8 cellular contexts compared by ENCODE assay signal in the genomic region with DNA sequence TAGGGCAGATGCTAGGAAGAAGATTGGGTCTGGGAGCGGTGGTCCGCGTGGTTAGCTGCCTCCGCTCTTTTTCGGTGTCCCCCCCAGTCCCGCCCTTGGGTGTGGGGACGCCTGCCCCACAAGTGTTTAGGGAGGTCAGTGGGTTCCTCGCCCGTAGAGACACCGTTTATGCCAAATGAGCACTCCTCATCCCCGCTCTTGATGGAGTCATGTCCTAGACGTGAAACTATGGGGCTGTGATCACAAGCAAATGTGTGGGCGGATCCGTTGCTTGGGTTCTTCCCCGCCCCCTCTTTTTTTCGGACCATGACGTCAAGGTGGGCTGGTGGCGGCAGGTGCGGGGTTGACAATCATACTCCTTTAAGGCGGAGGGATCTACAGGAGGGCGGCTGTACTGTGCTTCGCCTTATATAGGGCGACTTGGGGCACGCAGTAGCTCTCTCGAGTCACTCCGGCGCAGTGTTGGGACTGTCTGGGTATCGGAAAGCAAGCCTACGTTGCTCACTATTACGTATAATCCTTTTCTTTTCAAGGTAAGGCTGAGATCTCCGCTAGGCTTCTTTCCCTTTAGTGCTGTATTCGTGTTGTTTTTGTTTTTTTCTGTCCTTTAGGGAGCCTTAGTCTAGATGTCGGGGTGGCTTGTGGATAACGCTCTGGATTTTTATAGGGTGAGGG. TPM values are rescaled to one million over a fixed set of nuclear protein-coding genes. Genes with fewer than 3 reads are reported as not detected.
DNase-seq lines count a peak whose midpoint lies in the region; ATAC-seq and TF ChIP-seq lines count a peak whose summit lies in the region.

TSS of gene HSP90AB1 (plus strand) at position 439 of the 675 bp plus-strand sequence. CDS start 1,529 bp downstream, outside the sequence.

- TF ChIP-seq CTCF in coronary artery (IDR thresholded peaks at IDR 0.05) = no peak

- peak within 1 kb of the TSS; percentile 100 for H3K27ac ChIP-seq in coronary artery

- ATAC-seq in GM19328 (IDR thresholded peaks at IDR 0.05; ENCODE audit: unreplicated experiment) (peak; percentile 49), HG03469 (IDR thresholded peaks at IDR 0.05; ENCODE audit: unreplicated experiment) (peak; percentile 42), left lobe of liver (peak; percentile 80)

- peak within 1 kb of the TSS; percentile 79 for H3K4me3 ChIP-seq in coronary artery

- peak; percentile 47 to 97 (median 88) for DNase-seq in C1 segment of cervical spinal cord (lab: John Stamatoyannopoulos, UW)
- peak; percentile 97 to 99 for DNase-seq in NCI-H526 (lab: John Stamatoyannopoulos, UW)
- DNase-seq in activated CD4-positive, alpha-beta T cell treated with anti-CD3 and anti-CD28 coated beads for 48 hours = peak; percentile 97
- peak; percentile 98 for DNase-seq in coronary artery (ENCODE audit: low spot score)
- peak; percentile 97 for DNase-seq in left lobe of liver (ENCODE audit: low spot score)
- peak; percentile 94 to 96 for DNase-seq in stimulated activated CD4-positive, alpha-beta T cell treated with anti-CD3 and anti-CD28 coated beads, Interleukin-2, amount 100 ng/mL, for 24 hours

RNA-seq across cellular contexts. Expression of gene HSP90AB1, which starts in this region (rescaled TPM):
- 187 TPM for total RNA-seq in left lobe of liver

Comparison
In these comparisons a context has a peak if more than half of its experiments do, and no peak if none do; other contexts are left out.
1. Peak in every context shown above with its lines: DNase-seq, ATAC-seq, H3K4me3 ChIP-seq and H3K27ac ChIP-seq.